ENCODE assay signal across 8 cellular contexts in the genomic region with DNA sequence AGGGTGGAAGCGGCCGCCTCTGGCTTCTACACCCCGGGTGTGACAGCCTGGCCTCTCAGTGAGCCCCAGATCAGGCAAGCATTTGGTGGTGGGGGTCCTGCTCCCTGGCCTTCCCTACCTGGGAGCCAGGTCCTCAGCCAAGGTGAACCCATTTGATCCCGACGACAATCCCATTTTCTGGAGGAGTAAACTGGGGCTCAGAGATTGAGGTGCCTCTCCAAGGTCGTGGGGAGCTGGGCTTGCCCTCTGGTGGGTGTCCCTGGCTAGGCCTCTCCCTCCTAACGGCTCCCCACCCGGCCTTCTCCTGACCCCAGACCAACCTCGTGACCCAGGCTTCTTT. TPM values are rescaled to one million over a fixed set of nuclear protein-coding genes. Genes with fewer than 3 reads are reported as not detected.
A peak's percentile ranks its signal among the peaks of the same experiment; 100 is the strongest.
DNase-seq lines count a peak whose midpoint lies in the region; ATAC-seq, FAIRE-seq and TF ChIP-seq lines count a peak whose summit lies in the region.

No MANE protein-coding gene starts in this region.

- H3K9me3 Mint-ChIP-seq in CD8-positive, alpha-beta T cell = no peaks in the 10 kb centered on the region
- H3K9me3 Mint-ChIP-seq in endodermal cell = no peaks in the 10 kb centered on the region

- peaks cover 11% of the 10 kb centered on the region for H3K4me1 ChIP-seq in CD8-positive, alpha-beta T cell (ENCODE audit: insufficient read depth, low read length)
- H3K4me1 ChIP-seq in endodermal cell (ENCODE audit: control insufficient read depth, insufficient read depth, low read length) = no peaks in the 10 kb centered on the region
- no peaks in the 10 kb centered on the region for H3K4me1 ChIP-seq in pancreas

- no peaks in the 10 kb centered on the region for H3K27me3 ChIP-seq in CD8-positive, alpha-beta T cell (ENCODE audit: insufficient read depth, low read length)
- H3K27me3 ChIP-seq in endodermal cell (ENCODE audit: control insufficient read depth, insufficient read depth, low read length, poor library complexity, severe bottlenecking) (peaks cover 8% of the 10 kb centered on the region), pancreas (no peaks in the 10 kb centered on the region)

- WGBS in endodermal cell (ENCODE audit: insufficient coverage in 1 of 2, insufficient read length in 1 of 2), 2 experiments = 75 to 80% methylated on average over 3 to 9 of the region's 9 CpGs
- WGBS in pancreas, 2 donors = 45% methylated on average over 9 of the region's 9 CpGs

- CTCF ChIA-PET in CD8-positive, alpha-beta T cell (lab: Charles Lee) = interaction anchor here (1.0 to 2.4 kb wide), 4 partner anchors 13 to 397 kb away, joined by 4 to 15 read pairs (median 5); no protein-coding TSS in a partner anchor

- peaks cover 6% of the 10 kb centered on the region for H3K4me1 Mint-ChIP-seq in CD8-positive, alpha-beta T cell (ENCODE audit: low read depth)
- peaks cover 4% of the 10 kb centered on the region for H3K4me1 Mint-ChIP-seq in endodermal cell

- peaks cover 2% of the 10 kb centered on the region for H3K27me3 Mint-ChIP-seq in CD8-positive, alpha-beta T cell (ENCODE audit: low read depth)
- H3K27me3 Mint-ChIP-seq in endodermal cell (ENCODE audit: insufficient read depth) = peaks cover 13% of the 10 kb centered on the region

- intact Hi-C loops in CD8-positive, alpha-beta T cell (cut with DNase I, micrococcal nuclease) = loop anchor here (1.0 kb wide), 3 partner anchors 17 to 398 kb away; a partner anchor contains a TSS
- intact Hi-C loops in pancreas (cut with DNase I) = no loop called here

- no peaks in the 10 kb centered on the region for H3K36me3 ChIP-seq in CD8-positive, alpha-beta T cell (ENCODE audit: insufficient read depth, low read length)
- no peaks in the 10 kb centered on the region for H3K36me3 ChIP-seq in endodermal cell (ENCODE audit: control insufficient read depth, insufficient read depth, low read length)
- H3K36me3 ChIP-seq in pancreas = no peaks in the 10 kb centered on the region

- H3K4me3 Mint-ChIP-seq in CD8-positive, alpha-beta T cell = peak overlapping the region; percentile 53
- peak overlapping the region; percentile 36 for H3K4me3 Mint-ChIP-seq in endodermal cell

- no peak for FAIRE-seq in pancreas (lab: Jason Lieb, UNC)

- no peak for ATAC-seq in CD8-positive, alpha-beta T cell
- ATAC-seq in pancreas (peak in 1 of 4 donors; percentile 2), GM18861 (IDR thresholded peaks at IDR 0.05; ENCODE audit: unreplicated experiment) (no peak), GM19395 (IDR thresholded peaks at IDR 0.05; ENCODE audit: unreplicated experiment) (no peak)

- no peaks in the 10 kb centered on the region for H3K9me3 ChIP-seq in CD8-positive, alpha-beta T cell (ENCODE audit: low read length)
- no peaks in the 10 kb centered on the region for H3K9me3 ChIP-seq in endodermal cell (ENCODE audit: control insufficient read depth, low read length)
- no peaks in the 10 kb centered on the region for H3K9me3 ChIP-seq in pancreas

- H3K27ac ChIP-seq in CD8-positive, alpha-beta T cell (ENCODE audit: low read depth, low read length) = no peak overlapping the region
- H3K27ac ChIP-seq in endodermal cell (ENCODE audit: low read depth, low read length) (no peak overlapping the region), pancreas (peak overlapping the region in 1 of 4 donors; percentile 33)

- no peak for DNase-seq in CD8-positive, alpha-beta T cell
- DNase-seq in Jurkat, Clone E6-1 (ENCODE audit: low read depth, low spot score) = no peak
- DNase-seq in endodermal cell = no peak
- DNase-seq in pancreas = no peak
- no peak for DNase-seq in HCEC 1CT
- no peak for DNase-seq in stimulated activated CD4-positive, alpha-beta T cell treated with anti-CD3 and anti-CD28 coated beads, Interleukin-2, amount 100 ng/mL, for 48 hours

- POLR2A ChIA-PET in CD8-positive, alpha-beta T cell (lab: Charles Lee) = interaction anchor here (0.8 kb wide), 1 partner anchor 13 kb away, joined by 3 read pairs; no protein-coding TSS in a partner anchor

- no peak for TF ChIP-seq CTCF in CD8-positive, alpha-beta T cell (IDR thresholded peaks at IDR 0.05)
- TF ChIP-seq CTCF in endodermal cell (conservative IDR thresholded peaks at IDR 0.05) = no peak
- TF ChIP-seq CTCF in pancreas (IDR thresholded peaks at IDR 0.05) = no peak

- H3K36me3 Mint-ChIP-seq in CD8-positive, alpha-beta T cell = no peaks in the 10 kb centered on the region
- no peaks in the 10 kb centered on the region for H3K36me3 Mint-ChIP-seq in endodermal cell (ENCODE audit: low read depth)

- H3K9ac ChIP-seq in endodermal cell (ENCODE audit: extremely low read depth, low read length, poor library complexity, severe bottlenecking) = no peak overlapping the region

- H3K27ac Mint-ChIP-seq in CD8-positive, alpha-beta T cell = no peak overlapping the region
- no peak overlapping the region for H3K27ac Mint-ChIP-seq in endodermal cell

- H3K4me3 ChIP-seq in CD8-positive, alpha-beta T cell (ENCODE audit: low read depth, low read length) = peak overlapping the region; percentile 16
- H3K4me3 ChIP-seq in Jurkat, Clone E6-1 (ENCODE audit: low read length) = peak overlapping the region; percentile 33
- H3K4me3 ChIP-seq in endodermal cell (ENCODE audit: low read length) (no peak overlapping the region), pancreas (peak overlapping the region; percentile 22 to 56 (median 41))

RNA-seq across cellular contexts. Expression of a gene that starts 2.7 kb away (rescaled TPM):
- not detected for total RNA-seq in CD8-positive, alpha-beta T cell
- polyA plus RNA-seq in Jurkat, Clone E6-1 (2012; ENCODE audit: insufficient read depth, insufficient read length) = not detected
- 1 to 10 TPM; 2.5 to 3.6 TPM for total RNA-seq in endodermal cell
- polyA plus RNA-seq in endodermal cell (2013, experiment 1 of 2) = 0.21 TPM
- polyA plus RNA-seq in endodermal cell (2013, experiment 2 of 2) = not detected
- total RNA-seq in pancreas = 1 to 10 TPM in 4 of 6 donors, under 1 TPM in 2; 0.63 to 6.2 (median 1.3) TPM
- polyA plus RNA-seq in pancreas = 1 to 10 TPM; 5.0 to 8.9 TPM

RNA-seq across cellular contexts. Expression of a gene that starts 7.8 kb away (rescaled TPM):
- total RNA-seq in CD8-positive, alpha-beta T cell = not detected
- polyA plus RNA-seq in Jurkat, Clone E6-1 (2012; ENCODE audit: insufficient read depth, insufficient read length) = not detected
- not detected for total RNA-seq in endodermal cell
- not detected for polyA plus RNA-seq in endodermal cell (2013, experiment 1 of 2)
- polyA plus RNA-seq in endodermal cell (2013, experiment 2 of 2) = not detected
- total RNA-seq in pancreas = not detected
- polyA plus RNA-seq in pancreas = not detected

RNA-seq across cellular contexts. Expression of a gene that starts 31.4 kb away (rescaled TPM):
- under 1 TPM; 0.44 to 0.90 TPM for total RNA-seq in CD8-positive, alpha-beta T cell
- 12.6 TPM for polyA plus RNA-seq in Jurkat, Clone E6-1 (2012; ENCODE audit: insufficient read depth, insufficient read length)
- total RNA-seq in endodermal cell (10 to 100 TPM; 16.8 to 19.4 TPM), pancreas (100 to 1,000 TPM in 1 of 6 donors, 10 to 100 TPM in 3, 1 to 10 TPM in 2; 7.0 to 188 (median 27.7) TPM)
- 57.6 TPM for polyA plus RNA-seq in endodermal cell (2013, experiment 1 of 2)
- 59.4 TPM for polyA plus RNA-seq in endodermal cell (2013, experiment 2 of 2)
- 100 to 1,000 TPM; 123 to 288 TPM for polyA plus RNA-seq in pancreas

RNA-seq across cellular contexts. Expression of a gene that starts 34.5 kb away (rescaled TPM):
- total RNA-seq in CD8-positive, alpha-beta T cell = 1 to 10 TPM; 1.4 to 2.2 TPM
- 6.6 TPM for polyA plus RNA-seq in Jurkat, Clone E6-1 (2012; ENCODE audit: insufficient read depth, insufficient read length)
- total RNA-seq in endodermal cell (100 to 1,000 TPM; 120 to 123 TPM), pancreas (10 to 100 TPM; 27.2 to 45.5 (median 31.0) TPM)
- polyA plus RNA-seq in endodermal cell (2013, experiment 1 of 2) = 82.7 TPM
- 80.3 TPM for polyA plus RNA-seq in endodermal cell (2013, experiment 2 of 2)
- 10 to 100 TPM; 33.5 to 34.5 TPM for polyA plus RNA-seq in pancreas

Comparison
In these comparisons a context has a peak if more than half of its experiments do, and no peak if none do; other contexts are left out.
1. RNA of a gene that starts 31.4 kb away (total RNA-seq): 7.0 to 188 TPM in pancreas and 16.8 to 19.4 TPM in endodermal cell; 0.44 to 0.90 TPM in CD8-positive, alpha-beta T cell; every median in the first group is over 4 times any median in the second.
2. intact Hi-C loops: an anchor here in CD8-positive, alpha-beta T cell (1.0 kb wide); none called in pancreas.